9 cellular contexts compared by ENCODE assay signal in genomic region chr2:20093263-20094141, GRCh38. TPM values are rescaled to one million over a fixed set of nuclear protein-coding genes. Genes with fewer than 3 reads are reported as not detected.
DNase-seq lines count a peak whose midpoint lies in the region; ATAC-seq and TF ChIP-seq lines count a peak whose summit lies in the region.
"Had no signal": no experiment of that assay in that cellular context is flagged by ENCODE, and none has a peak within 500 bp of the region (broad histone marks: within the 10 kb centered on the region; RNA-seq: fewer than 3 reads in every experiment).

No MANE protein-coding gene starts in this region.

- intact Hi-C loops in adrenal gland (cut with DNase I) (loop anchor here (2.0 to 5.0 kb wide), 2 partner anchors 76 to 79 kb away; no protein-coding TSS in a partner anchor), transverse colon (cut with DNase I; ENCODE audit: low total_unique reads) (no loop called here)
- intact Hi-C loops in CD8-positive, alpha-beta T cell (cut with DNase I, micrococcal nuclease): no loop called here

- ATAC-seq in CD8-positive, alpha-beta T cell: no peak
- no peak for ATAC-seq in natural killer cell treated with Interleukin-12 subunit alpha and Interleukin-12 subunit beta and Interleukin-15 and Interleukin-18, amount 100 ng/mL, for 72 hours

- no peaks in the 10 kb centered on the region for H3K4me1 Mint-ChIP-seq in CD8-positive, alpha-beta T cell (ENCODE audit: low read depth)
- H3K4me1 Mint-ChIP-seq in natural killer cell treated with Interleukin-12 subunit alpha and Interleukin-12 subunit beta and Interleukin-15 and Interleukin-18, amount 100 ng/mL, for 72 hours (ENCODE audit: low read depth in 2 of 2): no peaks in the 10 kb centered on the region

- H3K27ac Mint-ChIP-seq in CD8-positive, alpha-beta T cell: no peak overlapping the region
- H3K27ac Mint-ChIP-seq in natural killer cell treated with Interleukin-12 subunit alpha and Interleukin-12 subunit beta and Interleukin-15 and Interleukin-18, amount 100 ng/mL, for 72 hours: no peak overlapping the region

- peak; percentile 13 for DNase-seq in DMS53 treated with DMSO at 0.1 percent for 48 hours (lab: John Stamatoyannopoulos, UW; ENCODE audit: unreplicated experiment)
- DNase-seq in MG63: peak; percentile 79
- DNase-seq in adrenal gland: peak; percentile 63 to 86 (median 81)
- DNase-seq in hepatocyte (ENCODE audit: low spot score): peak; percentile 88
- peak; percentile 66 for DNase-seq in transverse colon
- no peak for DNase-seq in GDM1 (lab: John Stamatoyannopoulos, UW)
- no peak for DNase-seq in CD8-positive, alpha-beta T cell
- DNase-seq in natural killer cell treated with Interleukin-12 subunit alpha and Interleukin-12 subunit beta and Interleukin-15 and Interleukin-18, amount 100 ng/mL, for 72 hours (ENCODE audit: low spot score): no peak
- DNase-seq: naive B cell had no signal

- 42 to 62% (median 45%) methylated on average over 11 of the region's 11 CpGs for WGBS in adrenal gland, 4 donors
- WGBS in hepatocyte (ENCODE audit: low lambda C conversion rate, missing lambda C conversion rate): 54% methylated on average over 11 of the region's 11 CpGs
- whole genome bisulfite sequencing in transverse colon (ENCODE audit: low coverage in 1 of 2), 2 donors: 47% methylated on average over 11 of the region's 11 CpGs; no CpG with 5 or more reads in 1 of the 2 donors

- H3K79me2 ChIP-seq in hepatocyte: no peaks in the 10 kb centered on the region

- CTCF ChIA-PET in CD8-positive, alpha-beta T cell (lab: Charles Lee): interaction anchor here (3.2 kb wide), 1 partner anchor 79 kb away, joined by 29 read pairs; no protein-coding TSS in a partner anchor

- no peaks in the 10 kb centered on the region for H3K36me3 Mint-ChIP-seq in CD8-positive, alpha-beta T cell
- no peaks in the 10 kb centered on the region for H3K36me3 Mint-ChIP-seq in natural killer cell treated with Interleukin-12 subunit alpha and Interleukin-12 subunit beta and Interleukin-15 and Interleukin-18, amount 100 ng/mL, for 72 hours
- H3K36me3 Mint-ChIP-seq: naive B cell had no signal

- H3K4me3 Mint-ChIP-seq in CD8-positive, alpha-beta T cell: no peak overlapping the region
- no peak overlapping the region for H3K4me3 Mint-ChIP-seq in natural killer cell treated with Interleukin-12 subunit alpha and Interleukin-12 subunit beta and Interleukin-15 and Interleukin-18, amount 100 ng/mL, for 72 hours
- H3K4me3 Mint-ChIP-seq: naive B cell had no signal

- no peak overlapping the region for H3K4me2 ChIP-seq in hepatocyte

- H3K36me3 ChIP-seq in MG63 (no peaks in the 10 kb centered on the region), adrenal gland (replicated peaks in 1 of 2) (no peaks in the 10 kb centered on the region), hepatocyte (replicated peaks; ENCODE audit: insufficient read depth, low read depth) (no peaks in the 10 kb centered on the region), transverse colon (no peaks in the 10 kb centered on the region)
- H3K36me3 ChIP-seq in CD8-positive, alpha-beta T cell (ENCODE audit: insufficient read depth, low read length): no peaks in the 10 kb centered on the region

- H3K27me3 ChIP-seq in MG63 (no peaks in the 10 kb centered on the region), adrenal gland (no peaks in the 10 kb centered on the region), hepatocyte (no peaks in the 10 kb centered on the region), transverse colon (no peaks in the 10 kb centered on the region)
- H3K27me3 ChIP-seq in CD8-positive, alpha-beta T cell (ENCODE audit: insufficient read depth, low read length): no peaks in the 10 kb centered on the region

- H3K27me3 Mint-ChIP-seq in CD8-positive, alpha-beta T cell (ENCODE audit: low read depth): peaks cover 28% of the 10 kb centered on the region
- peaks cover 10 to 27% of the 10 kb centered on the region in 2 donors for H3K27me3 Mint-ChIP-seq in natural killer cell treated with Interleukin-12 subunit alpha and Interleukin-12 subunit beta and Interleukin-15 and Interleukin-18, amount 100 ng/mL, for 72 hours

- H3K9me3 Mint-ChIP-seq in CD8-positive, alpha-beta T cell: no peaks in the 10 kb centered on the region
- no peaks in the 10 kb centered on the region for H3K9me3 Mint-ChIP-seq in natural killer cell treated with Interleukin-12 subunit alpha and Interleukin-12 subunit beta and Interleukin-15 and Interleukin-18, amount 100 ng/mL, for 72 hours
- H3K9me3 Mint-ChIP-seq: naive B cell had no signal

- in situ Hi-C loops in transverse colon (cut with MboI; ENCODE audit: low pct_ligation_motif_present in 1 of 4, low pct_unique_long_range_greater_than_20kb in 1 of 4, low sequenced_read_pairs in 3 of 4): loop anchor here (5.0 to 10.0 kb wide), 4 partner anchors 76 to 129 kb away; partner anchors contain the start of gene MATN3 (in 3 of the 4)

- no peak overlapping the region for H3K4me3 ChIP-seq in MG63
- no peak overlapping the region for H3K4me3 ChIP-seq in adrenal gland
- no peak overlapping the region for H3K4me3 ChIP-seq in hepatocyte
- no peak overlapping the region for H3K4me3 ChIP-seq in transverse colon
- H3K4me3 ChIP-seq in CD8-positive, alpha-beta T cell (ENCODE audit: low read depth, low read length): no peak overlapping the region

- no peak for TF ChIP-seq EP300 in transverse colon (IDR thresholded peaks at IDR 0.05; ENCODE audit: low read depth)

- POLR2A ChIA-PET in CD8-positive, alpha-beta T cell (lab: Charles Lee): no interaction called here

- H3K4me1 ChIP-seq in adrenal gland (replicated peaks in 1 of 2): no peaks in the 10 kb centered on the region
- peaks cover 14% of the 10 kb centered on the region for H3K4me1 ChIP-seq in hepatocyte (ENCODE audit: insufficient read depth)
- peaks cover 0 to 17% (median 6%) of the 10 kb centered on the region in 4 donors for H3K4me1 ChIP-seq in transverse colon
- no peaks in the 10 kb centered on the region for H3K4me1 ChIP-seq in CD8-positive, alpha-beta T cell (ENCODE audit: insufficient read depth, low read length)

- no peaks in the 10 kb centered on the region for H3K9me2 ChIP-seq in hepatocyte (replicated peaks; ENCODE audit: insufficient read depth)

- no peaks in the 10 kb centered on the region for H3K9me3 ChIP-seq in MG63
- H3K9me3 ChIP-seq in adrenal gland (replicated peaks in 1 of 3): no peaks in the 10 kb centered on the region
- no peaks in the 10 kb centered on the region for H3K9me3 ChIP-seq in hepatocyte (ENCODE audit: low read depth)
- no peaks in the 10 kb centered on the region for H3K9me3 ChIP-seq in transverse colon
- no peaks in the 10 kb centered on the region for H3K9me3 ChIP-seq in CD8-positive, alpha-beta T cell (ENCODE audit: low read length)

- H4K20me1 ChIP-seq in hepatocyte (ENCODE audit: insufficient read depth, poor library complexity, severe bottlenecking): no peaks in the 10 kb centered on the region

- no peak overlapping the region for H3K27ac ChIP-seq in adrenal gland
- no peak overlapping the region for H3K27ac ChIP-seq in hepatocyte
- no peak overlapping the region for H3K27ac ChIP-seq in transverse colon
- H3K27ac ChIP-seq in CD8-positive, alpha-beta T cell (ENCODE audit: low read depth, low read length): no peak overlapping the region

- TF ChIP-seq POLR2A in adrenal gland (IDR thresholded peaks at IDR 0.05) (no peak), transverse colon (IDR thresholded peaks at IDR 0.05) (no peak)

- no peak overlapping the region for H2AFZ ChIP-seq in hepatocyte

- peak; percentile 34 to 76 (median 63) for TF ChIP-seq CTCF in adrenal gland (IDR thresholded peaks at IDR 0.05)
- peak; percentile 62 for TF ChIP-seq CTCF in hepatocyte (IDR thresholded peaks at IDR 0.05; ENCODE audit: poor library complexity)
- peak; percentile 43 to 65 (median 50) for TF ChIP-seq CTCF in transverse colon (IDR thresholded peaks at IDR 0.05)
- no peak for TF ChIP-seq CTCF in CD8-positive, alpha-beta T cell (IDR thresholded peaks at IDR 0.05)

RNA-seq across cellular contexts. Expression of gene LAPTM4A, which starts 42.1 kb away (rescaled TPM):
- total RNA-seq in MG63 (2014; rRNA removed; shearing (Covaris generic); ENCODE audit: low replicate concordance): 174 and 250 TPM in 2 replicates
- 100 to 1,000 TPM; 196 to 356 (median 233) TPM for total RNA-seq in adrenal gland
- polyA plus RNA-seq in adrenal gland: 100 to 1,000 TPM in 1 of 3 donors, 10 to 100 TPM in 2; 58.8 to 684 (median 96.4) TPM
- 255 and 338 TPM in 2 replicates for total RNA-seq in hepatocyte
- 455 and 484 TPM in 2 replicates for polyA plus RNA-seq in hepatocyte
- 100 to 1,000 TPM in 2 of 4 donors, 10 to 100 TPM in 2; 19.3 to 122 (median 75.3) TPM for total RNA-seq in transverse colon
- 10 to 100 TPM; 92.4 to 98.8 TPM for total RNA-seq in CD8-positive, alpha-beta T cell
- total RNA-seq in natural killer cell treated with Interleukin-12 subunit alpha and Interleukin-12 subunit beta and Interleukin-15 and Interleukin-18, amount 100 ng/mL, for 72 hours: 10 to 100 TPM; 13.2 to 37.2 TPM

Comparison
In these comparisons a context has a peak if more than half of its experiments do, and no peak if none do; other contexts are left out.
1. DNase-seq: peak in DMS53 treated with DMSO at 0.1 percent for 48 hours (single experiment), MG63 (single experiment), adrenal gland (7 of 7), hepatocyte (single experiment) and transverse colon (single experiment); none in GDM1 (single experiment), CD8-positive, alpha-beta T cell (0 of 7) and natural killer cell treated with Interleukin-12 subunit alpha and Interleukin-12 subunit beta and Interleukin-15 and Interleukin-18, amount 100 ng/mL, for 72 hours (single experiment).
2. intact Hi-C loops: an anchor here in adrenal gland (2.0 to 5.0 kb wide); none called in transverse colon and CD8-positive, alpha-beta T cell.